8 cellular contexts compared by ENCODE assay signal in genomic region chr6:20403080-20403765, GRCh38. TPM values are rescaled to one million over a fixed set of nuclear protein-coding genes. Genes with fewer than 3 reads are reported as not detected.
DNase-seq lines count a peak whose midpoint lies in the region; ATAC-seq and TF ChIP-seq lines count a peak whose summit lies in the region.

No MANE protein-coding gene starts in this region.

- H3K4me3 ChIP-seq in WERI-Rb-1 (ENCODE audit: low read depth, low read length) (peak overlapping the region; percentile 98), breast epithelium (peak overlapping the region; percentile 70 to 97 (median 82)), spleen (peak overlapping the region; percentile 58 to 95 (median 84))

- TF ChIP-seq POLR2A in breast epithelium (IDR thresholded peaks at IDR 0.05) = no peak
- no peak for TF ChIP-seq POLR2A in spleen (IDR thresholded peaks at IDR 0.05)

- peak; percentile 72 for DNase-seq in A172 (ENCODE audit: low spot score)
- DNase-seq in NCI-H2171 (lab: John Stamatoyannopoulos, UW) = peak; percentile 88
- DNase-seq in WERI-Rb-1 = peak; percentile 98
- DNase-seq in breast epithelium (ENCODE audit: low spot score in 2 of 2) = peak; percentile 74 to 76
- peak; percentile 67 for DNase-seq in inferior parietal cortex (ENCODE audit: extremely low spot score)
- DNase-seq in spleen = peak; percentile 99

- WGBS in spleen, 5 donors = 0 to 2% (median 1%) methylated on average over 26 to 72 of the region's 72 CpGs

- no peaks in the 10 kb centered on the region for H3K4me1 ChIP-seq in breast epithelium
- H3K4me1 ChIP-seq in spleen = peaks cover 0 to 68% (median 40%) of the 10 kb centered on the region in 6 donors

- no peak for TF ChIP-seq CTCF in WERI-Rb-1 (IDR thresholded peaks at IDR 0.05; ENCODE audit: low read depth, low read length)
- no peak for TF ChIP-seq CTCF in breast epithelium (IDR thresholded peaks at IDR 0.05)
- TF ChIP-seq CTCF in spleen (IDR thresholded peaks at IDR 0.05 in 8 of 11, conservative IDR thresholded peaks at IDR 0.05 in 3 of 11) = peak in 5 of 11 experiments; percentile 12 to 60 (median 34)

- H3K27me3 ChIP-seq in WERI-Rb-1 (ENCODE audit: insufficient read depth, low read depth, severe bottlenecking) (no peaks in the 10 kb centered on the region), breast epithelium (no peaks in the 10 kb centered on the region), spleen (replicated peaks in 1 of 7) (no peaks in the 10 kb centered on the region)

- ATAC-seq in GM18511 (IDR thresholded peaks at IDR 0.05; ENCODE audit: unreplicated experiment) (peak; percentile 48), HG03025 (IDR thresholded peaks at IDR 0.05; ENCODE audit: low FRiP score, unreplicated experiment) (peak; percentile 35)

- H3K27ac ChIP-seq in WERI-Rb-1 (peak overlapping the region; percentile 95), breast epithelium (peak overlapping the region; percentile 91 to 92), spleen (peak overlapping the region; percentile 67 to 98 (median 92))

- H3K36me3 ChIP-seq in WERI-Rb-1 (peaks cover 35% of the 10 kb centered on the region), breast epithelium (no peaks in the 10 kb centered on the region), spleen (peaks cover 0 to 10% (median 0%) of the 10 kb centered on the region in 6 donors)

- H3K9me3 ChIP-seq in WERI-Rb-1 (ENCODE audit: severe bottlenecking) (no peaks in the 10 kb centered on the region), breast epithelium (no peaks in the 10 kb centered on the region), spleen (no peaks in the 10 kb centered on the region)

- intact Hi-C loops in breast epithelium (cut with DNase I; ENCODE audit: low total_unique reads) = no loop called here
- intact Hi-C loops in spleen (cut with DNase I; ENCODE audit: low total_unique reads) = loop anchor here (5.0 to 10.0 kb wide), 2 partner anchors 108 to 124 kb away; no protein-coding TSS in a partner anchor

RNA-seq across cellular contexts. Expression of gene E2F3, which starts 1.5 kb away (rescaled TPM):
- total RNA-seq in A172 (2014; rRNA removed; shearing (Covaris generic)) = 6.5 and 8.1 TPM in 2 replicates
- total RNA-seq in breast epithelium (1 to 10 TPM; 4.9 to 8.5 (median 7.5) TPM), spleen (10 to 100 TPM; 13.2 to 22.9 (median 16.4) TPM)
- polyA plus RNA-seq in spleen = 1 to 10 TPM; 5.8 to 7.8 (median 6.2) TPM

Comparison
In these comparisons a context has a peak if more than half of its experiments do, and no peak if none do; other contexts are left out.
1. Peak in every context shown above with its lines: DNase-seq, ATAC-seq, H3K4me3 ChIP-seq and H3K27ac ChIP-seq.